In genomic region chr14:69090187-69090789, GRCh38 we compare ENCODE assay signal across 8 cellular contexts.
DNase-seq lines count a peak whose midpoint lies in the region; ATAC-seq and TF ChIP-seq lines count a peak whose summit lies in the region.

No MANE protein-coding gene starts in this region.

- H3K4me3 ChIP-seq in fibroblast of lung (replicated peaks in 1 of 4; ENCODE audit: control extremely low read depth in 1 of 4, insufficient read depth in 1 of 4, low read depth in 3 of 4, low read length in 4 of 4) = no peak overlapping the region
- no peak overlapping the region for H3K4me3 ChIP-seq in suprapubic skin

- H3K9me3 ChIP-seq in fibroblast of lung (ENCODE audit: control insufficient read depth, insufficient read depth, low read depth, low read length) (no peaks in the 10 kb centered on the region), suprapubic skin (no peaks in the 10 kb centered on the region)

- no peaks in the 10 kb centered on the region for H3K79me2 ChIP-seq in fibroblast of lung (ENCODE audit: control insufficient read depth, insufficient read depth, low read length)

- no peak for TF ChIP-seq EP300 in suprapubic skin (IDR thresholded peaks at IDR 0.05)

- TF ChIP-seq CTCF in fibroblast of lung (conservative IDR thresholded peaks at IDR 0.05 in 1 of 2, IDR thresholded peaks at IDR 0.05 in 1 of 2; ENCODE audit: low read depth in 1 of 2, low read length in 2 of 2) = peak; percentile 67 to 70
- peak in 1 of 2 donors; percentile 53 for TF ChIP-seq CTCF in suprapubic skin (IDR thresholded peaks at IDR 0.05)

- H3K27me3 ChIP-seq in fibroblast of lung (ENCODE audit: control insufficient read depth, insufficient read depth, low read length) (no peaks in the 10 kb centered on the region), suprapubic skin (no peaks in the 10 kb centered on the region)

- H4K20me1 ChIP-seq in fibroblast of lung (ENCODE audit: control insufficient read depth, extremely low read depth, insufficient read depth, low read length) = no peaks in the 10 kb centered on the region

- WGBS in suprapubic skin = 80% methylated on average over 4 of the region's 4 CpGs

- H3K4me1 ChIP-seq in fibroblast of lung (ENCODE audit: control insufficient read depth, extremely low read depth, insufficient read depth, low read length) (peaks cover 12% of the 10 kb centered on the region), suprapubic skin (peaks cover 40% of the 10 kb centered on the region)

- DNase-seq in DMS53 treated with DMSO at 0.1 percent for 48 hours (lab: John Stamatoyannopoulos, UW; ENCODE audit: unreplicated experiment) (peak; percentile 22), HT-29 (ENCODE audit: low spot score) (peak; percentile 67), T follicular helper cell (ENCODE audit: low read depth) (peak; percentile 1), fibroblast of lung (ENCODE audit: low read depth in 2 of 2) (peak; percentile 52 to 54), renal cortical epithelial cell (ENCODE audit: low read depth) (peak; percentile 56), suprapubic skin (ENCODE audit: low spot score in 2 of 2) (no peak), NCI-H2029 treated with DMSO at 0.1 percent for 48 hours (lab: John Stamatoyannopoulos, UW) (no peak)

- H2AFZ ChIP-seq in fibroblast of lung (ENCODE audit: low read length) = no peak overlapping the region

- H3K9ac ChIP-seq in fibroblast of lung (ENCODE audit: insufficient read depth, low read length) = no peak overlapping the region

- no peak for TF ChIP-seq POLR2A in suprapubic skin (IDR thresholded peaks at IDR 0.05)

- H3K4me2 ChIP-seq in fibroblast of lung (ENCODE audit: extremely low read depth, insufficient read depth, low read length) = no peak overlapping the region

- H3K36me3 ChIP-seq in fibroblast of lung (ENCODE audit: control insufficient read depth, insufficient read depth, low read length) (no peaks in the 10 kb centered on the region), suprapubic skin (peaks cover 28% of the 10 kb centered on the region)

- no peak overlapping the region for H3K27ac ChIP-seq in fibroblast of lung (ENCODE audit: insufficient read depth, low read length)
- H3K27ac ChIP-seq in suprapubic skin = no peak overlapping the region

- ATAC-seq in HG03442 (IDR thresholded peaks at IDR 0.05; ENCODE audit: unreplicated experiment) = no peak

Comparison
In these comparisons a context has a peak if more than half of its experiments do, and no peak if none do; other contexts are left out.
1. DNase-seq: peak in DMS53 treated with DMSO at 0.1 percent for 48 hours (single experiment), HT-29 (single experiment), T follicular helper cell (single experiment), fibroblast of lung (2 of 2) and renal cortical epithelial cell (single experiment); none in suprapubic skin (0 of 2) and NCI-H2029 treated with DMSO at 0.1 percent for 48 hours (single experiment).